12 cellular contexts compared by ENCODE assay signal in genomic region chr1:30781906-30782305, GRCh38. TPM values are rescaled to one million over a fixed set of nuclear protein-coding genes. Genes with fewer than 3 reads are reported as not detected.
"Had no signal": no experiment of that assay in that cellular context is flagged by ENCODE, and none has a peak within 500 bp of the region (broad histone marks: within the 10 kb centered on the region; RNA-seq: fewer than 3 reads in every experiment).

No MANE protein-coding gene starts in this region.

- H3K9me3 ChIP-seq: psoas muscle, tibial artery, upper lobe of left lung, uterus had no signal

- H3K27ac ChIP-seq: hepatocyte, psoas muscle, tibial artery, upper lobe of left lung, uterus had no signal

- H3K4me3 ChIP-seq: hepatocyte, psoas muscle, tibial artery, upper lobe of left lung, uterus had no signal

- H3K9me3 Mint-ChIP-seq: natural killer cell treated with Interleukin-12 subunit alpha and Interleukin-12 subunit beta and Interleukin-15 and Interleukin-18, amount 100 ng/mL, for 72 hours had no signal

- H3K36me3 Mint-ChIP-seq: natural killer cell treated with Interleukin-12 subunit alpha and Interleukin-12 subunit beta and Interleukin-15 and Interleukin-18, amount 100 ng/mL, for 72 hours had no signal

- H3K27me3 ChIP-seq: dorsolateral prefrontal cortex, hepatocyte, upper lobe of left lung, uterus had no signal

- H3K79me2 ChIP-seq: hepatocyte had no signal

- H3K27ac Mint-ChIP-seq: natural killer cell treated with Interleukin-12 subunit alpha and Interleukin-12 subunit beta and Interleukin-15 and Interleukin-18, amount 100 ng/mL, for 72 hours had no signal

- H3K4me3 Mint-ChIP-seq: natural killer cell treated with Interleukin-12 subunit alpha and Interleukin-12 subunit beta and Interleukin-15 and Interleukin-18, amount 100 ng/mL, for 72 hours had no signal

- H3K36me3 ChIP-seq: tibial artery, upper lobe of left lung, uterus had no signal

- DNase-seq: cortex of kidney, foreskin melanocyte had no signal

RNA-seq across cellular contexts. Expression of gene MATN1, which starts 58.5 kb away (rescaled TPM):
- total RNA-seq: left colon, myocyte, psoas muscle had no signal
- polyA plus RNA-seq: liver had no signal
